In the genomic region with DNA sequence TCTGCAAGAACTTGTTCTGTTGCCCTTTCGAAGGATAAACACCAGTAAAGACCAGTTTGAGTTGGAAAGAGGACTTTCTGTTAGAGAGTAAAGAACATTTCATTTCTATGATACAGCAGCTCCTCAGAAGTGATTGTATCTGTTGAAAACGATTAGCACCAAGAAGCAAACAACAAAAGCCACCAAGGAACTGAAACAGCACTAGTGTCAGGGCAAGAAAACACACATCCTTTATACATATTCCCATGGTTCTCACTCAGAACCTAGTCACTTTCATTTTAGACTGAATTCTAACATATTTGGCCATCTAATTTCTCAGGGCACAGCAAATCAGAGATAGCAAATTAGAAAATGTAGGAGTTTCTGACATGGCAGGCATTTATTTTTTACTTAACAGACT, we compare ENCODE assay signal across 1 cellular context.
TF ChIP-seq lines count a peak whose summit lies in the region.

No MANE protein-coding gene starts in this region.

TF ChIP-seq in IMR-90, 13 proteins besides CTCF, POLR2A, EP300 and RAD21 (continued from another document):
- TF ChIP-seq, protein P1, sequence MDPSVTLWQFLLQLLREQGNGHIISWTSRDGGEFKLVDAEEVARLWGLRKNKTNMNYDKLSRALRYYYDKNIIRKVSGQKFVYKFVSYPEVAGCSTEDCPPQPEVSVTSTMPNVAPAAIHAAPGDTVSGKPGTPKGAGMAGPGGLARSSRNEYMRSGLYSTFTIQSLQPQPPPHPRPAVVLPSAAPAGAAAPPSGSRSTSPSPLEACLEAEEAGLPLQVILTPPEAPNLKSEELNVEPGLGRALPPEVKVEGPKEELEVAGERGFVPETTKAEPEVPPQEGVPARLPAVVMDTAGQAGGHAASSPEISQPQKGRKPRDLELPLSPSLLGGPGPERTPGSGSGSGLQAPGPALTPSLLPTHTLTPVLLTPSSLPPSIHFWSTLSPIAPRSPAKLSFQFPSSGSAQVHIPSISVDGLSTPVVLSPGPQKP (IDR thresholded peaks at IDR 0.05; ENCODE audit: borderline replicate concordance, low read depth, low read length), result no peak
- no peak for TF ChIP-seq RCOR1 (IDR thresholded peaks at IDR 0.05; ENCODE audit: insufficient replicate concordance, low read length)
- no peak for TF ChIP-seq BHLHE40 (IDR thresholded peaks at IDR 0.05; ENCODE audit: low read depth, low read length)
- no peak for TF ChIP-seq SMC3 (IDR thresholded peaks at IDR 0.05; ENCODE audit: low read depth, low read length)
- TF ChIP-seq CEBPB (IDR thresholded peaks at IDR 0.05; ENCODE audit: low read depth, low read length), result no peak
- TF ChIP-seq MAZ (IDR thresholded peaks at IDR 0.05; ENCODE audit: borderline replicate concordance, low read depth, low read length), result no peak
- no peak for TF ChIP-seq FOS (IDR thresholded peaks at IDR 0.05; ENCODE audit: low read depth, low read length)
- TF ChIP-seq, protein P2, sequence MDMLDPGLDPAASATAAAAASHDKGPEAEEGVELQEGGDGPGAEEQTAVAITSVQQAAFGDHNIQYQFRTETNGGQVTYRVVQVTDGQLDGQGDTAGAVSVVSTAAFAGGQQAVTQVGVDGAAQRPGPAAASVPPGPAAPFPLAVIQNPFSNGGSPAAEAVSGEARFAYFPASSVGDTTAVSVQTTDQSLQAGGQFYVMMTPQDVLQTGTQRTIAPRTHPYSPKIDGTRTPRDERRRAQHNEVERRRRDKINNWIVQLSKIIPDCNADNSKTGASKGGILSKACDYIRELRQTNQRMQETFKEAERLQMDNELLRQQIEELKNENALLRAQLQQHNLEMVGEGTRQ (IDR thresholded peaks at IDR 0.05; ENCODE audit: low read depth, low read length), result no peak
TF ChIP-seq in IMR-90: peak in this region for 0.
